Comparison of ENCODE assay signal across 18 cellular contexts in the genomic region with DNA sequence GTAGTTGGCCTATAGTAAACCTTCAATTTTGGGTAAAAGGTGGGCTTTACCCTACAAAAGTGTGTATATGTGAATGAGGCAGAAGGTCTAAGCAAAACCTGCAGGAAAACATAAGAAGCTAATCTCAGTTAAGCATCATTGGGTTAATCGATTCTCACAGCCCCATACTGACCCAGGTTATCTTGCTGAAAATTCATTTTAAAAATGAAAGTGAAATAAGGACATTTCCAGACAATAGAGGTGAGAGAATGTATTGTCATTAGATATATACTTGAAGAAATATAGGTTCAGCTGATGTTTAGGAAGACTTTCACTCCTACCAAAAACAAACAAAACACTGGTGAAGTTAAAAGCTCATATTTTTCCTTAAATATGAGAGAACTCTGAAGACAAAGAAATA.
A peak's percentile ranks its signal among the peaks of the same experiment; 100 is the strongest.
DNase-seq lines count a peak whose midpoint lies in the region; ATAC-seq, FAIRE-seq and TF ChIP-seq lines count a peak whose summit lies in the region.
"Had no signal": no experiment of that assay in that cellular context is flagged by ENCODE, and none has a peak within 500 bp of the region (broad histone marks: within the 10 kb centered on the region; RNA-seq: fewer than 3 reads in every experiment).

No MANE protein-coding gene starts in this region.

- H2AFZ ChIP-seq in MM.1S (ENCODE audit: low read length) (no peak overlapping the region), GM12878 (ENCODE audit: control insufficient read depth, low read depth, low read length) (no peak overlapping the region), OCI-LY7 (ENCODE audit: low read length) (no peak overlapping the region)

- no peak for TF ChIP-seq POLR2A in GM12878 (IDR thresholded peaks at IDR 0.05; ENCODE audit: low read depth, low read length)

- H3F3A ChIP-seq in MM.1S (ENCODE audit: insufficient read depth, low read length), result no peaks in the 10 kb centered on the region

- H3K4me1 ChIP-seq in CD8-positive, alpha-beta T cell (ENCODE audit: insufficient read depth, low read length), result no peaks in the 10 kb centered on the region
- H3K4me1 ChIP-seq in MM.1S (ENCODE audit: low read length) (peaks cover 6% of the 10 kb centered on the region; the same call in 1 of the 2 replicates), GM12878 (ENCODE audit: control insufficient read depth, insufficient read depth, low read length) (no peaks in the 10 kb centered on the region), OCI-LY7 (ENCODE audit: insufficient read depth, low read length, poor library complexity, severe bottlenecking) (no peaks in the 10 kb centered on the region)
- H3K4me1 ChIP-seq: BLaER1 treated with 17β-estradiol and CSF1 and Interleukin-3, amounts not matched to agents 10 nM and 100 nM; SJCRH30 had no signal

- no peaks in the 10 kb centered on the region for H3K9me3 ChIP-seq in CD8-positive, alpha-beta T cell (ENCODE audit: low read length)
- H3K9me3 ChIP-seq in MM.1S (replicated peaks; ENCODE audit: insufficient read depth, low read length) (no peaks in the 10 kb centered on the region), GM12878 (replicated peaks; ENCODE audit: control insufficient read depth, insufficient read depth, low read length) (no peaks in the 10 kb centered on the region), OCI-LY7 (ENCODE audit: low read length) (no peaks in the 10 kb centered on the region)
- H3K9me3 ChIP-seq: SJCRH30 had no signal

- H3K27ac ChIP-seq in CD8-positive, alpha-beta T cell (ENCODE audit: low read depth, low read length), result no peak overlapping the region
- H3K27ac ChIP-seq in MM.1S (ENCODE audit: low read length) (no peak overlapping the region), GM12878 (ENCODE audit: control insufficient read depth, insufficient read depth) (no peak overlapping the region), OCI-LY7 (ENCODE audit: low read depth, low read length, poor library complexity, severe bottlenecking) (no peak overlapping the region), RWPE1 (no peak overlapping the region)
- H3K27ac ChIP-seq: BLaER1 treated with 17β-estradiol and CSF1 and Interleukin-3, amounts not matched to agents 10 nM and 100 nM; SJCRH30 had no signal

- 45% methylated on average over 1 of the region's 1 CpG for WGBS in GM12878 (ENCODE audit: insufficient coverage, insufficient replicate concordance, low lambda C conversion rate, missing lambda C conversion rate)

- no peak for DNase-seq in activated naive CD8-positive, alpha-beta T cell treated with anti-CD3 and anti-CD28 coated beads, Interleukin-2, amount 50 U/mL, for 24 hours
- no peak for DNase-seq in CD8-positive, alpha-beta T cell
- peak; percentile 23 for DNase-seq in MM.1S
- no peak for DNase-seq in GM12878 (ENCODE audit: low read depth, low spot score)
- no peak for DNase-seq in stimulated activated naive CD4-positive, alpha-beta T cell treated with Interleukin-2 at 50 U/mL for 16 hours (lab: John Stamatoyannopoulos, UW)
- no peak for DNase-seq in OCI-LY7 (ENCODE audit: low spot score)
- no peak for DNase-seq in RWPE1 (ENCODE audit: low spot score)
- DNase-seq: NCI-H1417, NCI-H187, NCI-H2107, NCI-H524 treated with DMSO at 0.1 percent for 48 hours, SJCRH30 had no signal

- H4K20me1 ChIP-seq in MM.1S (ENCODE audit: insufficient read depth, low read length) (no peaks in the 10 kb centered on the region), GM12878 (ENCODE audit: control insufficient read depth, insufficient read depth) (no peaks in the 10 kb centered on the region), OCI-LY7 (ENCODE audit: insufficient read depth, low read length) (no peaks in the 10 kb centered on the region)
- H4K20me1 ChIP-seq: BLaER1 treated with 17β-estradiol and CSF1 and Interleukin-3, amounts not matched to agents 10 nM and 100 nM had no signal

- H3K36me3 Mint-ChIP-seq in activated naive CD8-positive, alpha-beta T cell, result peaks cover 9% of the 10 kb centered on the region
- H3K36me3 Mint-ChIP-seq in activated naive CD8-positive, alpha-beta T cell treated with anti-CD3 and anti-CD28 coated beads, Interleukin-2, amount 50 U/mL, for 24 hours (ENCODE audit: low read depth), result no peaks in the 10 kb centered on the region
- peaks cover 4% of the 10 kb centered on the region for H3K36me3 Mint-ChIP-seq in CD8-positive, alpha-beta T cell

- H3K4me3 ChIP-seq in CD8-positive, alpha-beta T cell (ENCODE audit: low read depth, low read length), result no peak overlapping the region
- H3K4me3 ChIP-seq in MM.1S (ENCODE audit: low read length), result no peak overlapping the region
- no peak overlapping the region for H3K4me3 ChIP-seq in GM12878
- H3K4me3 ChIP-seq in OCI-LY7 (ENCODE audit: low read depth, low read length, poor library complexity, severe bottlenecking), result no peak overlapping the region
- H3K4me3 ChIP-seq: BLaER1 treated with 17β-estradiol and CSF1 and Interleukin-3, amounts not matched to agents 10 nM and 100 nM; K562; SJCRH30 had no signal

- H3K27me3 ChIP-seq in CD8-positive, alpha-beta T cell (ENCODE audit: insufficient read depth, low read length), result no peaks in the 10 kb centered on the region
- H3K27me3 ChIP-seq in MM.1S (replicated peaks; ENCODE audit: insufficient read depth, low read length) (no peaks in the 10 kb centered on the region), GM12878 (replicated peaks in 1 of 2; ENCODE audit: control insufficient read depth in 2 of 2, insufficient read depth in 2 of 2, low read length in 1 of 2) (no peaks in the 10 kb centered on the region)
- H3K27me3 ChIP-seq: BLaER1 treated with 17β-estradiol and CSF1 and Interleukin-3, amounts not matched to agents 10 nM and 100 nM; SJCRH30 had no signal

- in situ Hi-C loops in GM12878 (cut with MboI), result no loop called here

- H3K9ac ChIP-seq in MM.1S (ENCODE audit: low read length), result no peak overlapping the region
- H3K9ac ChIP-seq in GM12878 (ENCODE audit: control insufficient read depth, insufficient read depth, low read length), result no peak overlapping the region
- H3K9ac ChIP-seq: BLaER1 treated with 17β-estradiol and CSF1 and Interleukin-3, amounts not matched to agents 10 nM and 100 nM had no signal

- BruUV-seq in GM12878 (replicated peaks; lab: Mats Ljungman, UMichigan) (no TSS peak), OCI-LY7 (replicated peaks; lab: Mats Ljungman, UMichigan) (no TSS peak)

- H3K4me3 Mint-ChIP-seq in activated naive CD8-positive, alpha-beta T cell, result no peak overlapping the region
- H3K4me3 Mint-ChIP-seq in activated naive CD8-positive, alpha-beta T cell treated with anti-CD3 and anti-CD28 coated beads, Interleukin-2, amount 50 U/mL, for 24 hours, result no peak overlapping the region
- H3K4me3 Mint-ChIP-seq in CD8-positive, alpha-beta T cell, result peak overlapping the region; percentile 35

- no peak for TF ChIP-seq CTCF in CD8-positive, alpha-beta T cell (IDR thresholded peaks at IDR 0.05)
- TF ChIP-seq CTCF in MM.1S (IDR thresholded peaks at IDR 0.05; ENCODE audit: low read length), result no peak
- TF ChIP-seq CTCF in GM12878 (IDR thresholded peaks at IDR 0.05 in 2 of 3, conservative IDR thresholded peaks at IDR 0.05 in 1 of 3; ENCODE audit: control insufficient read depth in 2 of 3, extremely low read depth in 1 of 3, insufficient read depth in 1 of 3, low read depth in 3 of 3, low read length in 3 of 3), result no peak
- TF ChIP-seq CTCF in OCI-LY7 (conservative IDR thresholded peaks at IDR 0.05; ENCODE audit: low read length), result no peak
- no peak for TF ChIP-seq CTCF in RWPE1 (conservative IDR thresholded peaks at IDR 0.05; ENCODE audit: low read depth)

- POLR2A ChIA-PET in CD8-positive, alpha-beta T cell (lab: Charles Lee), result interaction anchor here (0.7 kb wide), 1 partner anchor 23 kb away, joined by 3 read pairs; no protein-coding TSS in a partner anchor
- POLR2A ChIA-PET in GM12878 (lab: Charles Lee) (no interaction called here), OCI-LY7 (lab: Charles Lee) (interaction anchor here (0.6 to 0.8 kb wide), 2 partner anchors 11 to 13 kb away, joined by 3 read pairs; no protein-coding TSS in a partner anchor), RWPE1 (lab: Yijun Ruan, JAX; ENCODE audit: low non-redundant PET) (no interaction called here)

- no peak for TF ChIP-seq RAD21 in GM12878 (IDR thresholded peaks at IDR 0.05; ENCODE audit: insufficient read depth, low read depth, low read length)

- CTCF ChIA-PET in CD8-positive, alpha-beta T cell (lab: Charles Lee), result interaction anchor here (0.6 to 0.7 kb wide), 2 partner anchors 35 to 44 kb away, joined by 3 read pairs; no protein-coding TSS in a partner anchor
- CTCF ChIA-PET in GM12878 (lab: Yijun Ruan, JAX) (interaction anchor here (0.8 kb wide), 2 partner anchors 14 to 128 kb away, joined by 3 to 4 read pairs; no protein-coding TSS in a partner anchor), OCI-LY7 (lab: Charles Lee; ENCODE audit: unreplicated experiment) (no interaction called here), RWPE1 (lab: Yijun Ruan, JAX) (no interaction called here)

- H3K4me2 ChIP-seq in MM.1S (ENCODE audit: low read depth, low read length) (peak overlapping the region; percentile 7; the same call in 1 of the 2 replicates), GM12878 (ENCODE audit: control insufficient read depth, insufficient read depth) (no peak overlapping the region), OCI-LY7 (ENCODE audit: low read length) (no peak overlapping the region)
- H3K4me2 ChIP-seq: BLaER1 treated with 17β-estradiol and CSF1 and Interleukin-3, amounts not matched to agents 10 nM and 100 nM had no signal

- peaks cover 9% of the 10 kb centered on the region for H3K9me3 Mint-ChIP-seq in activated naive CD8-positive, alpha-beta T cell (ENCODE audit: low read depth)
- H3K9me3 Mint-ChIP-seq in activated naive CD8-positive, alpha-beta T cell treated with anti-CD3 and anti-CD28 coated beads, Interleukin-2, amount 50 U/mL, for 24 hours, result peaks cover 7% of the 10 kb centered on the region
- H3K9me3 Mint-ChIP-seq in CD8-positive, alpha-beta T cell, result peaks cover 7% of the 10 kb centered on the region

- H3K9me2 ChIP-seq in MM.1S (replicated peaks; ENCODE audit: insufficient read depth, low read length) (no peaks in the 10 kb centered on the region), OCI-LY7 (ENCODE audit: insufficient read depth, low read length) (no peaks in the 10 kb centered on the region)

- ATAC-seq in activated naive CD8-positive, alpha-beta T cell treated with anti-CD3 and anti-CD28 coated beads, Interleukin-2, amount 50 U/mL, for 24 hours, result no peak
- no peak for ATAC-seq in CD8-positive, alpha-beta T cell
- ATAC-seq in GM12878, result peak; percentile 73
- ATAC-seq: K562 had no signal

- H3K79me2 ChIP-seq in MM.1S (ENCODE audit: low read length) (no peaks in the 10 kb centered on the region), GM12878 (ENCODE audit: control insufficient read depth, insufficient read depth, low read length) (no peaks in the 10 kb centered on the region), OCI-LY7 (ENCODE audit: insufficient read depth, low read depth, low read length) (no peaks in the 10 kb centered on the region)

- RAD21 ChIA-PET in GM12878 (lab: Charles Lee; ENCODE audit: unreplicated experiment), result interaction anchor here (0.7 to 0.8 kb wide), 3 partner anchors 41 to 871 kb away, joined by 3 read pairs; no protein-coding TSS in a partner anchor

- no peak for FAIRE-seq in GM12878 (lab: Jason Lieb, UNC)
- FAIRE-seq: G401.6, GM19239, H1, K562 had no signal

- SMC1A ChIA-PET in GM12878 (lab: Charles Lee; ENCODE audit: uncharacterized antibody, unreplicated experiment), result interaction anchor here (0.6 to 1.2 kb wide), 4 partner anchors 39 to 674 kb away, joined by 3 to 4 read pairs (median 3); no protein-coding TSS in a partner anchor

- intact Hi-C loops in CD8-positive, alpha-beta T cell (cut with DNase I, micrococcal nuclease), result no loop called here
- intact Hi-C loops in GM12878 (cut with micrococcal nuclease; ENCODE audit: unreplicated experiment), result no loop called here
- intact Hi-C loops in OCI-LY7 (cut with micrococcal nuclease; ENCODE audit: unreplicated experiment), result no loop called here

- no peaks in the 10 kb centered on the region for H3K27me3 Mint-ChIP-seq in activated naive CD8-positive, alpha-beta T cell
- H3K27me3 Mint-ChIP-seq in activated naive CD8-positive, alpha-beta T cell treated with anti-CD3 and anti-CD28 coated beads, Interleukin-2, amount 50 U/mL, for 24 hours, result no peaks in the 10 kb centered on the region
- no peaks in the 10 kb centered on the region for H3K27me3 Mint-ChIP-seq in CD8-positive, alpha-beta T cell (ENCODE audit: low read depth)

- H3K36me3 ChIP-seq in CD8-positive, alpha-beta T cell (ENCODE audit: insufficient read depth, low read length), result no peaks in the 10 kb centered on the region
- H3K36me3 ChIP-seq in MM.1S (replicated peaks; ENCODE audit: insufficient read depth, low read length) (no peaks in the 10 kb centered on the region), GM12878 (ENCODE audit: control insufficient read depth in 2 of 2, insufficient read depth in 2 of 2, low read length in 1 of 2) (no peaks in the 10 kb centered on the region), OCI-LY7 (ENCODE audit: insufficient read depth, low read length) (no peaks in the 10 kb centered on the region)
- H3K36me3 ChIP-seq: SJCRH30 had no signal

- H3K27ac Mint-ChIP-seq in activated naive CD8-positive, alpha-beta T cell, result peak overlapping the region; percentile 47
- no peak overlapping the region for H3K27ac Mint-ChIP-seq in activated naive CD8-positive, alpha-beta T cell treated with anti-CD3 and anti-CD28 coated beads, Interleukin-2, amount 50 U/mL, for 24 hours
- no peak overlapping the region for H3K27ac Mint-ChIP-seq in CD8-positive, alpha-beta T cell

- no peak for TF ChIP-seq EP300 in GM12878 (IDR thresholded peaks at IDR 0.05; ENCODE audit: borderline replicate concordance in 1 of 2, control insufficient read depth in 1 of 2, low read depth in 2 of 2, low read length in 2 of 2)

- peaks cover 7% of the 10 kb centered on the region for H3K4me1 Mint-ChIP-seq in activated naive CD8-positive, alpha-beta T cell (ENCODE audit: low read depth)
- peaks cover 7% of the 10 kb centered on the region for H3K4me1 Mint-ChIP-seq in activated naive CD8-positive, alpha-beta T cell treated with anti-CD3 and anti-CD28 coated beads, Interleukin-2, amount 50 U/mL, for 24 hours
- H3K4me1 Mint-ChIP-seq in CD8-positive, alpha-beta T cell (ENCODE audit: low read depth), result peaks cover 11% of the 10 kb centered on the region

Comparison
In these comparisons a context has a peak if more than half of its experiments do, and no peak if none do; other contexts are left out.
1. CTCF ChIA-PET loops: an anchor here in CD8-positive, alpha-beta T cell (0.6 to 0.7 kb wide) and GM12878 (0.8 kb wide); none called in OCI-LY7 and RWPE1.
2. POLR2A ChIA-PET loops: an anchor here in CD8-positive, alpha-beta T cell (0.7 kb wide) and OCI-LY7 (0.6 to 0.8 kb wide); none called in GM12878 and RWPE1.